23 cellular contexts compared by ENCODE assay signal in genomic region chr22:42434748-42435425, GRCh38. TPM values are rescaled to one million over a fixed set of nuclear protein-coding genes. Genes with fewer than 3 reads are reported as not detected.
DNase-seq lines count a peak whose midpoint lies in the region; ATAC-seq, FAIRE-seq and TF ChIP-seq lines count a peak whose summit lies in the region.
"Had no signal": no experiment of that assay in that cellular context is flagged by ENCODE, and none has a peak within 500 bp of the region (broad histone marks: within the 10 kb centered on the region; RNA-seq: fewer than 3 reads in every experiment).

No MANE protein-coding gene starts in this region.

- no peak overlapping the region for H2AK5ac ChIP-seq in IMR-90 (ENCODE audit: low read depth, low read length)

- no peak for TF ChIP-seq EP300 in GM12878 (IDR thresholded peaks at IDR 0.05; ENCODE audit: borderline replicate concordance in 1 of 2, control insufficient read depth in 1 of 2, low read depth in 2 of 2, low read length in 2 of 2)

- no peak overlapping the region for H2AK9ac ChIP-seq in IMR-90 (replicated peaks; ENCODE audit: low read depth, low read length, poor library complexity)

- no peaks in the 10 kb centered on the region for H3K79me1 ChIP-seq in IMR-90 (ENCODE audit: low read depth in 1 of 2, low read length in 2 of 2)

- H3K9me1 ChIP-seq in IMR-90 (ENCODE audit: insufficient read depth, low read length): no peaks in the 10 kb centered on the region

- no peak for ATAC-seq in IMR-90 (ENCODE audit: low read depth)
- no peak for ATAC-seq in GM12878
- ATAC-seq: activated CD4-positive, alpha-beta T cell treated with anti-CD3 and anti-CD28 coated beads for 36 hours; PC-3; Right ventricle myocardium inferior had no signal

- in situ Hi-C loops in IMR-90 (cut with MboI; ENCODE audit: low sequenced_read_pairs) (loop anchor here (5.0 kb wide), 1 partner anchor 338 kb away; no protein-coding TSS in a partner anchor), GM12878 (cut with MboI) (loop anchor here (5.0 kb wide), 2 partner anchors 268 to 468 kb away; partner anchors contain the start of gene SEPTIN3)

- POLR2A ChIA-PET in IMR-90 (lab: Charles Lee; ENCODE audit: unreplicated experiment) (no interaction called here), GM12878 (lab: Charles Lee) (interaction anchor here (0.8 to 4.2 kb wide), 6 partner anchors 9 to 344 kb away, joined by 4 to 38 read pairs (median 8); partner anchors contain the start of gene NDUFA6)

- H2BK5ac ChIP-seq in IMR-90 (ENCODE audit: low read depth, low read length, poor library complexity, severe bottlenecking): no peak overlapping the region

- no peak overlapping the region for H2BK20ac ChIP-seq in IMR-90 (ENCODE audit: low read depth, low read length)

- peaks cover 1% of the 10 kb centered on the region; the same call in 1 of the 2 replicates for H3K4me1 ChIP-seq in IMR-90 (ENCODE audit: control insufficient read depth, insufficient read depth, low read length)
- peaks cover 8% of the 10 kb centered on the region for H3K4me1 ChIP-seq in GM12878 (ENCODE audit: control insufficient read depth, insufficient read depth, low read length)
- H3K4me1 ChIP-seq in neutrophil (ENCODE audit: control insufficient read depth in 1 of 2, insufficient read depth in 1 of 2, low read depth in 1 of 2, low read length in 1 of 2): peaks cover 81 to 91% of the 10 kb centered on the region in 2 experiments
- peaks cover 15 to 97% (median 56%) of the 10 kb centered on the region in 6 donors for H3K4me1 ChIP-seq in spleen

- no peak overlapping the region for H4K91ac ChIP-seq in IMR-90 (ENCODE audit: insufficient read depth, low read depth, low read length)

- peaks cover 10% of the 10 kb centered on the region for H3K79me2 ChIP-seq in GM12878 (ENCODE audit: control insufficient read depth, insufficient read depth, low read length)

- H3K4me2 ChIP-seq in IMR-90 (ENCODE audit: low read depth, low read length) (no peak overlapping the region), GM12878 (ENCODE audit: control insufficient read depth, insufficient read depth) (peak overlapping the region; percentile 12)

- DNase-seq in DMS153 (lab: John Stamatoyannopoulos, UW) (peak; percentile 19), DMS153 treated with DMSO at 0.1 percent for 48 hours (lab: John Stamatoyannopoulos, UW; ENCODE audit: unreplicated experiment) (no peak), IMR-90 (no peak), GM12878 (ENCODE audit: low read depth, low spot score) (no peak), cerebellum (ENCODE audit: low spot score) (no peak), DMS53 (lab: John Stamatoyannopoulos, UW) (no peak), spleen (no peak)
- DNase-seq: activated CD4-positive, alpha-beta T cell treated with anti-CD3 and anti-CD28 coated beads for 36 hours; activated effector memory CD4-positive, alpha-beta T cell treated with anti-CD3 and anti-CD28 coated beads, Interleukin-2, amount 50 U/mL, for 16 hours; activated naive CD8-positive, alpha-beta T cell treated with anti-CD3 and anti-CD28 coated beads for 36 hours; aorta; CD4-positive, alpha-beta memory T cell; cortex of kidney; HFFc6; left ventricle myocardium inferior; NCI-H2029 treated with DMSO at 0.1 percent for 48 hours; PC-3 had no signal

- SMC1A ChIA-PET in GM12878 (lab: Charles Lee; ENCODE audit: uncharacterized antibody, unreplicated experiment): interaction anchor here (1.0 to 7.1 kb wide), 10 partner anchors 10 to 343 kb away, joined by 3 to 132 read pairs (median 9); partner anchors contain the start of gene NDUFA6

- TF ChIP-seq CTCF in IMR-90 (conservative IDR thresholded peaks at IDR 0.05; ENCODE audit: low read depth, low read length): no peak
- no peak for TF ChIP-seq CTCF in GM12878 (IDR thresholded peaks at IDR 0.05 in 2 of 3, conservative IDR thresholded peaks at IDR 0.05 in 1 of 3; ENCODE audit: control insufficient read depth in 2 of 3, extremely low read depth in 1 of 3, insufficient read depth in 1 of 3, low read depth in 3 of 3, low read length in 3 of 3)
- no peak for TF ChIP-seq CTCF in neutrophil (IDR thresholded peaks at IDR 0.05)
- no peak for TF ChIP-seq CTCF in spleen (IDR thresholded peaks at IDR 0.05 in 8 of 11, conservative IDR thresholded peaks at IDR 0.05 in 3 of 11)

- no peaks in the 10 kb centered on the region for H3K36me3 ChIP-seq in IMR-90 (ENCODE audit: control insufficient read depth, insufficient read depth, low read length)
- no peaks in the 10 kb centered on the region for H3K36me3 ChIP-seq in GM12878 (ENCODE audit: control insufficient read depth in 2 of 2, insufficient read depth in 2 of 2, low read length in 1 of 2)
- peaks cover under 1% of the 10 kb centered on the region for H3K36me3 ChIP-seq in neutrophil
- no peaks in the 10 kb centered on the region for H3K36me3 ChIP-seq in spleen
- H3K36me3 ChIP-seq: left ventricle myocardium inferior had no signal

- intact Hi-C loops in IMR-90 (cut with micrococcal nuclease): no loop called here
- intact Hi-C loops in GM12878 (cut with micrococcal nuclease; ENCODE audit: unreplicated experiment): loop anchor here (5.0 kb wide), 2 partner anchors 177 to 488 kb away; partner anchors contain the start of genes CENPM and POLDIP3
- intact Hi-C loops in spleen (cut with DNase I; ENCODE audit: low total_unique reads): loop anchor here (5.0 kb wide), 1 partner anchor 338 kb away; no protein-coding TSS in a partner anchor

- H3K4me3 ChIP-seq in IMR-90 (ENCODE audit: insufficient read depth, low read depth, low read length): no peak overlapping the region
- H3K4me3 ChIP-seq in GM12878: no peak overlapping the region
- H3K4me3 ChIP-seq in neutrophil (ENCODE audit: low read depth in 1 of 2, low read length in 1 of 2): peak overlapping the region; percentile 50 to 61
- no peak overlapping the region for H3K4me3 ChIP-seq in spleen
- H3K4me3 ChIP-seq: left ventricle myocardium inferior had no signal

- H3K27ac ChIP-seq in IMR-90 (ENCODE audit: insufficient read depth, low read length) (no peak overlapping the region), GM12878 (ENCODE audit: control insufficient read depth, insufficient read depth) (no peak overlapping the region), neutrophil (peak overlapping the region; percentile 99), spleen (peak overlapping the region in 4 of 8 donors; percentile 3 to 97 (median 57))
- H3K27ac ChIP-seq: 22Rv1, left ventricle myocardium inferior had no signal

- no peak overlapping the region for H3K56ac ChIP-seq in IMR-90 (ENCODE audit: extremely low read depth, insufficient read depth, low read length)

- FAIRE-seq in GM12878 (lab: Jason Lieb, UNC): no peak

- H3K23ac ChIP-seq in IMR-90 (ENCODE audit: low read depth, low read length): no peak overlapping the region

- H4K8ac ChIP-seq in IMR-90 (ENCODE audit: low read depth in 2 of 2, low read length in 2 of 2): no peak overlapping the region

- peaks cover 49% of the 10 kb centered on the region for H3K27me3 ChIP-seq in IMR-90 (ENCODE audit: control insufficient read depth, insufficient read depth, low read length)
- H3K27me3 ChIP-seq in GM12878 (replicated peaks in 1 of 2; ENCODE audit: control insufficient read depth in 2 of 2, insufficient read depth in 2 of 2, low read length in 1 of 2): no peaks in the 10 kb centered on the region
- no peaks in the 10 kb centered on the region for H3K27me3 ChIP-seq in neutrophil
- peaks cover 0 to 65% (median 9%) of the 10 kb centered on the region in 7 donors for H3K27me3 ChIP-seq in spleen (replicated peaks in 1 of 7)

- H3K14ac ChIP-seq in IMR-90 (replicated peaks; ENCODE audit: low read depth, low read length): no peak overlapping the region

- TF ChIP-seq RAD21 in IMR-90 (IDR thresholded peaks at IDR 0.05; ENCODE audit: low read length) (no peak), GM12878 (IDR thresholded peaks at IDR 0.05; ENCODE audit: insufficient read depth, low read depth, low read length) (no peak)

- WGBS in IMR-90 (ENCODE audit: extremely low coverage in 2 of 2, insufficient read length in 1 of 2), 2 experiments: 58% methylated on average over 4 of the region's 14 CpGs; no CpG with 5 or more reads in 1 of the 2 experiments
- 16% methylated on average over 10 of the region's 14 CpGs for WGBS in GM12878 (ENCODE audit: insufficient coverage, insufficient replicate concordance, low lambda C conversion rate, missing lambda C conversion rate)
- 74 to 78% (median 78%) methylated on average over 14 of the region's 14 CpGs for WGBS in spleen, 5 donors

- TF ChIP-seq POLR2A in IMR-90 (IDR thresholded peaks at IDR 0.05; ENCODE audit: low read depth, low read length): no peak
- TF ChIP-seq POLR2A in GM12878 (IDR thresholded peaks at IDR 0.05; ENCODE audit: low read depth, low read length): no peak
- no peak for TF ChIP-seq POLR2A in spleen (IDR thresholded peaks at IDR 0.05)

- H3K9ac ChIP-seq in IMR-90 (ENCODE audit: low read depth, low read length) (no peak overlapping the region), GM12878 (ENCODE audit: control insufficient read depth, insufficient read depth, low read length) (no peak overlapping the region; the same call in 1 of the 2 replicates)

- no peak overlapping the region for H2BK120ac ChIP-seq in IMR-90 (ENCODE audit: low read depth, low read length)

- no peak overlapping the region for H3K18ac ChIP-seq in IMR-90 (ENCODE audit: low read depth, low read length)

- H2BK15ac ChIP-seq in IMR-90 (ENCODE audit: low read depth, low read length): no peak overlapping the region

- H4K5ac ChIP-seq in IMR-90 (ENCODE audit: low read depth, low read length): no peak overlapping the region

- H4K20me1 ChIP-seq in IMR-90 (ENCODE audit: insufficient read depth, low read length) (no peaks in the 10 kb centered on the region), GM12878 (ENCODE audit: control insufficient read depth, insufficient read depth) (no peaks in the 10 kb centered on the region)

- dilution Hi-C loops in IMR-90 (cut with HindIII; ENCODE audit: low sequenced_read_pairs, unreplicated experiment): no loop called here

- H3K9me3 ChIP-seq in IMR-90 (ENCODE audit: control insufficient read depth, insufficient read depth, low read length) (no peaks in the 10 kb centered on the region), GM12878 (replicated peaks; ENCODE audit: control insufficient read depth, insufficient read depth, low read length) (no peaks in the 10 kb centered on the region), neutrophil (no peaks in the 10 kb centered on the region), spleen (no peaks in the 10 kb centered on the region)
- H3K9me3 ChIP-seq: left ventricle myocardium inferior had no signal

- peak overlapping the region; percentile 43 for H2AFZ ChIP-seq in IMR-90 (replicated peaks; ENCODE audit: low read length, poor library complexity)
- H2AFZ ChIP-seq in GM12878 (ENCODE audit: control insufficient read depth, low read depth, low read length): no peak overlapping the region

- H3K4ac ChIP-seq in IMR-90 (ENCODE audit: low read depth, low read length): no peak overlapping the region

- RAD21 ChIA-PET in GM12878 (lab: Charles Lee; ENCODE audit: unreplicated experiment): interaction anchor here (0.8 to 12.1 kb wide), 13 partner anchors 10 to 468 kb away, joined by 3 to 97 read pairs (median 8); no protein-coding TSS in a partner anchor

- no TSS peak for BruUV-seq in IMR-90 (replicated peaks; lab: Mats Ljungman, UMichigan)
- BruUV-seq in GM12878 (replicated peaks; lab: Mats Ljungman, UMichigan): no TSS peak

- CTCF ChIA-PET in IMR-90 (lab: Yijun Ruan, JAX): interaction anchor here (1.5 kb wide), 1 partner anchor 10 kb away, joined by 4 read pairs; no protein-coding TSS in a partner anchor
- CTCF ChIA-PET in GM12878 (lab: Yijun Ruan, JAX): interaction anchor here (0.7 to 11.9 kb wide), 16 partner anchors 9 to 485 kb away, joined by 3 to 133 read pairs (median 4); partner anchors contain the start of gene NDUFA6

RNA-seq across cellular contexts. Expression of gene NFAM1, which starts 2.7 kb away (rescaled TPM):
- total RNA-seq in IMR-90 (2012; rRNA removed): not detected in 2 replicates
- not detected in 2 replicates for polyA plus RNA-seq in IMR-90 (2012; rRNA removed)
- not detected in 2 replicates for polyA plus RNA-seq in IMR-90 (2012; cell fraction: cytosol; rRNA removed)
- polyA plus RNA-seq in IMR-90 (2012; cell fraction: nucleus; rRNA removed; ENCODE audit: low replicate concordance): not detected in 2 replicates
- total RNA-seq in GM12878 (2013; cell fraction: nucleolus; rRNA removed): 9.2 and 10.3 TPM in 2 replicates
- 0.16 and 0.34 TPM in 2 replicates for total RNA-seq in GM12878 (2014; rRNA removed)
- total RNA-seq in GM12878 (2014; rRNA removed; fragmentation: Illumina TruSeq; extraction: Trizol): 0.13 and 0.32 TPM in 2 replicates
- total RNA-seq in GM12878 (2021): 0.29 and 0.36 TPM in 2 replicates
- polyA plus RNA-seq in GM12878 (2011; ENCODE audit: low read depth): 0.22 TPM
- 0.84 and 1.3 TPM in 2 replicates for polyA plus RNA-seq in GM12878 (2011; rRNA removed)
- 1.8 and 1.9 TPM in 2 replicates for polyA plus RNA-seq in GM12878 (2011; cell fraction: cytosol; rRNA removed)
- 2.5 and 2.6 TPM in 2 replicates for polyA plus RNA-seq in GM12878 (2011; cell fraction: nucleus; rRNA removed)
- 0.69 and 0.70 TPM in 2 replicates for polyA plus RNA-seq in GM12878 (2012)
- polyA plus RNA-seq in GM12878 (2014; fragmentation: Illumina TruSeq; extraction: Trizol): 0.13 and 0.24 TPM in 2 replicates
- polyA plus RNA-seq in GM12878 (2014; fragmentation: Nextera tagmentation; extraction: Ambion mirVana): not detected
- 0.10 and 0.15 TPM in 2 replicates for polyA plus RNA-seq in GM12878 (2014; rRNA removed)
- under 1 TPM in 1 of 2 experiments, not detected in 1; 0.20 TPM for polyA plus RNA-seq in GM12878 (2016; fragmentation: Nextera tagmentation; extraction: Ambion mirVana)
- 2.0 and 2.9 TPM in 2 replicates for polyA minus RNA-seq in GM12878 (2011; rRNA and poly(A)+ RNA removed)
- polyA minus RNA-seq in GM12878 (2011; cell fraction: cytosol; rRNA and poly(A)+ RNA removed): 0.73 and 3.9 TPM in 2 replicates
- 0.96 and 0.97 TPM in 2 replicates for polyA minus RNA-seq in GM12878 (2011; cell fraction: nucleus; rRNA and poly(A)+ RNA removed)
- total RNA-seq in cerebellum: 0.54 TPM
- 10 to 100 TPM; 18.7 to 56.6 (median 39.0) TPM for total RNA-seq in spleen
- 10 to 100 TPM in 1 of 3 donors, 1 to 10 TPM in 2; 2.0 to 10.6 (median 3.0) TPM for polyA plus RNA-seq in spleen
- total RNA-seq: HFFc6, myocyte, pulmonary artery endothelial cell had no signal
- polyA plus RNA-seq: fibroblast of lung had no signal

Comparison
In these comparisons a context has a peak if more than half of its experiments do, and no peak if none do; other contexts are left out.
1. H3K4me3 ChIP-seq: peak in neutrophil (2 of 2); none in IMR-90 (single experiment), GM12878 (single experiment) and spleen (0 of 8).